Comparison of ENCODE assay signal across 8 cellular contexts in genomic region chr5:36724429-36725332, GRCh38.
A peak's percentile ranks its signal among the peaks of the same experiment; 100 is the strongest.
DNase-seq lines count a peak whose midpoint lies in the region; ATAC-seq and TF ChIP-seq lines count a peak whose summit lies in the region.

No MANE protein-coding gene starts in this region.

- no peaks in the 10 kb centered on the region for H3K27me3 ChIP-seq in SU-DHL-6 (ENCODE audit: low read length)

- TF ChIP-seq CTCF in GM12865 (IDR thresholded peaks at IDR 0.05; ENCODE audit: insufficient read depth, low read depth, low read length, missing control alignments) (no peak), SU-DHL-6 (IDR thresholded peaks at IDR 0.05; ENCODE audit: insufficient read depth, low read length, poor library complexity, severe bottlenecking) (no peak)

- no peaks in the 10 kb centered on the region for H3K36me3 ChIP-seq in SU-DHL-6 (ENCODE audit: low read length)

- peak overlapping the region; percentile 74 for H3K27ac ChIP-seq in SU-DHL-6 (ENCODE audit: low read depth, low read length)

- H3K4me3 ChIP-seq in GM12865 (ENCODE audit: low read depth, low read length) (peak overlapping the region; percentile 86), SU-DHL-6 (ENCODE audit: insufficient read depth, low read length, poor library complexity, severe bottlenecking) (peak overlapping the region; percentile 44)

- peak overlapping the region; percentile 46 for H3K9ac ChIP-seq in SU-DHL-6 (ENCODE audit: low read length)

- no peaks in the 10 kb centered on the region for H3F3A ChIP-seq in SU-DHL-6 (ENCODE audit: insufficient read depth)

- H2AFZ ChIP-seq in SU-DHL-6 (ENCODE audit: low read depth, low read length, severe bottlenecking) = peak overlapping the region; percentile 79

- peak overlapping the region; percentile 74 for H3K4me2 ChIP-seq in SU-DHL-6 (ENCODE audit: low read depth, low read length, poor library complexity, severe bottlenecking)

- H3K79me2 ChIP-seq in SU-DHL-6 (ENCODE audit: insufficient read depth, low read length) = no peaks in the 10 kb centered on the region

- no peaks in the 10 kb centered on the region for H3K9me3 ChIP-seq in SU-DHL-6 (ENCODE audit: insufficient read depth, low read length)

- no peaks in the 10 kb centered on the region for H4K20me1 ChIP-seq in SU-DHL-6 (ENCODE audit: low read depth, low read length)

- DNase-seq in GM12865 (ENCODE audit: low read depth) (peak; percentile 95), NCI-H2171 (lab: John Stamatoyannopoulos, UW) (no peak), COLO668 (lab: John Stamatoyannopoulos, UW; ENCODE audit: unreplicated experiment) (no peak)
- DNase-seq in stimulated activated CD4-positive, alpha-beta T cell treated with anti-CD3 and anti-CD28 coated beads, Interleukin-4, amount 100 ng/mL, for 48 hours (ENCODE audit: low read depth in 2 of 2) = peak; percentile 6 to 23

- H3K9me2 ChIP-seq in SU-DHL-6 (replicated peaks; ENCODE audit: insufficient read depth, low read length) = no peaks in the 10 kb centered on the region

- peak; percentile 62 for ATAC-seq in GM21360 (IDR thresholded peaks at IDR 0.05; ENCODE audit: unreplicated experiment)
- ATAC-seq in HG03439 (IDR thresholded peaks at IDR 0.05; ENCODE audit: unreplicated experiment) = peak; percentile 81
- peak; percentile 53 for ATAC-seq in esophagus mucosa

Comparison
In these comparisons a context has a peak if more than half of its experiments do, and no peak if none do; other contexts are left out.
1. DNase-seq: peak in GM12865 (single experiment) and stimulated activated CD4-positive, alpha-beta T cell treated with anti-CD3 and anti-CD28 coated beads, Interleukin-4, amount 100 ng/mL, for 48 hours (2 of 2); none in NCI-H2171 (single experiment) and COLO668 (single experiment).
2. Peak in every context shown above with its lines, with median percentiles within 50 percentile points of each other: ATAC-seq.